Comparison of ENCODE assay signal across 1 cellular context in genomic region chr20:49812463-49813304, GRCh38.
TF ChIP-seq lines count a peak whose summit lies in the region.

Gene SLC9A8 (plus strand): TSS chr20:49812828. CDS start chr20:49812923, 95 bp downstream.

TF ChIP-seq in GM12878, 131 proteins besides CTCF, POLR2A, EP300 and RAD21 (continued from another document):
- TF ChIP-seq ATF3 (IDR thresholded peaks at IDR 0.05; ENCODE audit: borderline replicate concordance, extremely low read depth, low read depth, low read length), result 0 out of 2 replicates have a peak, but pooled peaks have one; percentile 5
- peak; percentile 49 to 64; a peak in 3 of 4 replicates for TF ChIP-seq BHLHE40 (IDR thresholded peaks at IDR 0.05; ENCODE audit: borderline replicate concordance in 1 of 2, low read depth in 2 of 2, low read length in 1 of 2)
- no peak for TF ChIP-seq MAX (IDR thresholded peaks at IDR 0.05; ENCODE audit: low read depth, low read length)
- 0 out of 2 replicates have a peak, but pooled peaks have one; percentile 16 for TF ChIP-seq IRF4 (IDR thresholded peaks at IDR 0.05; ENCODE audit: low read depth, low read length)
- no peak for TF ChIP-seq ESRRA (IDR thresholded peaks at IDR 0.05; ENCODE audit: low read length)
- TF ChIP-seq MLLT1 (IDR thresholded peaks at IDR 0.05), result 0 out of 2 replicates have a peak, but pooled peaks have one; percentile 26
- TF ChIP-seq YBX1 (IDR thresholded peaks at IDR 0.05), result no peak
- TF ChIP-seq GABPA (IDR thresholded peaks at IDR 0.05; ENCODE audit: low read depth), result peak; percentile 70
- no peak for TF ChIP-seq SPI1 (IDR thresholded peaks at IDR 0.05; ENCODE audit: borderline replicate concordance, insufficient read depth, low read depth, low read length)
- no peak for TF ChIP-seq CHD2 (IDR thresholded peaks at IDR 0.05; ENCODE audit: borderline replicate concordance, low read depth, low read length)
- no peak for TF ChIP-seq TARDBP (IDR thresholded peaks at IDR 0.05; ENCODE audit: borderline replicate concordance)
- TF ChIP-seq ELK1 (IDR thresholded peaks at IDR 0.05; ENCODE audit: low read depth, low read length), result peak; percentile 65
- TF ChIP-seq CEBPB (IDR thresholded peaks at IDR 0.05; ENCODE audit: borderline replicate concordance in 1 of 2, low read depth in 2 of 2, low read length in 2 of 2), result no peak
- TF ChIP-seq EED (IDR thresholded peaks at IDR 0.05; ENCODE audit: low read depth), result peak; percentile 73
- TF ChIP-seq POU2F2 (IDR thresholded peaks at IDR 0.05; ENCODE audit: borderline replicate concordance, low read depth, low read length), result 0 out of 3 replicates have a peak, but pooled peaks have one; percentile 15
- peak; percentile 78 for TF ChIP-seq DPF2 (IDR thresholded peaks at IDR 0.05)
- peak in 1 of 2 experiments; percentile 94; a peak in 2 of 3 replicates for TF ChIP-seq EGR1 (IDR thresholded peaks at IDR 0.05; ENCODE audit: borderline replicate concordance in 1 of 2, low read depth in 2 of 2, low read length in 2 of 2)
- TF ChIP-seq SMARCA5 (IDR thresholded peaks at IDR 0.05), result no peak
- peak; percentile 48; the same call in 1 of the 2 replicates for TF ChIP-seq MTA2 (IDR thresholded peaks at IDR 0.05; ENCODE audit: low read depth)
- TF ChIP-seq IRF5 (IDR thresholded peaks at IDR 0.05; ENCODE audit: borderline replicate concordance), result no peak
- peak; percentile 51; the same call in 1 of the 2 replicates for TF ChIP-seq NBN (IDR thresholded peaks at IDR 0.05)
- peak; percentile 82 for TF ChIP-seq CREB1 (IDR thresholded peaks at IDR 0.05; ENCODE audit: low read depth)
- TF ChIP-seq NFXL1 (IDR thresholded peaks at IDR 0.05; ENCODE audit: borderline replicate concordance), result no peak
- no peak for TF ChIP-seq SMAD1 (IDR thresholded peaks at IDR 0.05; ENCODE audit: low read depth, partially characterized antibody)
- 0 out of 2 replicates have a peak, but pooled peaks have one; percentile 15 for TF ChIP-seq NR2C1 (IDR thresholded peaks at IDR 0.05)
- TF ChIP-seq RUNX3 (IDR thresholded peaks at IDR 0.05; ENCODE audit: low read length), result peak; percentile 80
- peak; percentile 67; the same call in 1 of the 2 replicates for TF ChIP-seq JUNB (IDR thresholded peaks at IDR 0.05)
- TF ChIP-seq BCLAF1 (IDR thresholded peaks at IDR 0.05), result no peak
- TF ChIP-seq MEF2A (IDR thresholded peaks at IDR 0.05; ENCODE audit: insufficient read depth, low read depth, low read length), result 0 out of 2 replicates have a peak, but pooled peaks have one; percentile 36
- TF ChIP-seq RB1 (IDR thresholded peaks at IDR 0.05; ENCODE audit: borderline replicate concordance), result peak; percentile 33; the same call in 1 of the 2 replicates
- no peak for TF ChIP-seq SMAD5 (IDR thresholded peaks at IDR 0.05; ENCODE audit: low read depth)
- TF ChIP-seq ZBTB11 (CRISPR knock-in tag; IDR thresholded peaks at IDR 0.05), result no peak
- peak; percentile 89 for TF ChIP-seq NR2F1 (conservative IDR thresholded peaks at IDR 0.05)
- peak; percentile 69; the same call in 1 of the 2 replicates for TF ChIP-seq ZBTB40 (IDR thresholded peaks at IDR 0.05; ENCODE audit: borderline replicate concordance)
- no peak for TF ChIP-seq MYB (IDR thresholded peaks at IDR 0.05; ENCODE audit: borderline replicate concordance, low read depth, low read length)
- TF ChIP-seq KDM1A (IDR thresholded peaks at IDR 0.05; ENCODE audit: borderline replicate concordance), result no peak
- TF ChIP-seq WRNIP1 (IDR thresholded peaks at IDR 0.05; ENCODE audit: borderline replicate concordance, low read depth, low read length), result no peak
- peak; percentile 69 for TF ChIP-seq RAD51 (IDR thresholded peaks at IDR 0.05)
- TF ChIP-seq BRCA1 (IDR thresholded peaks at IDR 0.05; ENCODE audit: low read depth, low read length), result no peak
- TF ChIP-seq BCL3 (IDR thresholded peaks at IDR 0.05; ENCODE audit: borderline replicate concordance, insufficient read depth, low read depth, low read length, poor library complexity, severe bottlenecking), result no peak
- TF ChIP-seq TBL1XR1 (IDR thresholded peaks at IDR 0.05; ENCODE audit: low read depth, low read length), result peak; percentile 66; the same call in 1 of the 2 replicates
- no peak for TF ChIP-seq FOXM1 (IDR thresholded peaks at IDR 0.05; ENCODE audit: low read depth, low read length)
- TF ChIP-seq ZBED1 (IDR thresholded peaks at IDR 0.05; ENCODE audit: borderline replicate concordance), result 0 out of 2 replicates have a peak, but pooled peaks have one; percentile 53
- no peak for TF ChIP-seq TCF7 (IDR thresholded peaks at IDR 0.05; ENCODE audit: borderline replicate concordance)
- peak; percentile 58; the same call in 1 of the 2 replicates for TF ChIP-seq NFIC (IDR thresholded peaks at IDR 0.05; ENCODE audit: low read depth, low read length)
